In genomic region chr1:225428879-225429455, GRCh38 we compare ENCODE assay signal across 8 cellular contexts. TPM values are rescaled to one million over a fixed set of nuclear protein-coding genes. Genes with fewer than 3 reads are reported as not detected.
DNase-seq lines count a peak whose midpoint lies in the region; ATAC-seq and TF ChIP-seq lines count a peak whose summit lies in the region.

No MANE protein-coding gene starts in this region.

- CTCF ChIA-PET in T-cell (lab: Charles Lee) = interaction anchor here (0.5 to 5.3 kb wide), 10 partner anchors 12 to 736 kb away, joined by 3 to 43 read pairs (median 4); no protein-coding TSS in a partner anchor

- H3K27me3 ChIP-seq in H7 (ENCODE audit: control insufficient read depth, insufficient read depth, low read length) = peaks cover 7% of the 10 kb centered on the region
- H3K27me3 ChIP-seq in spleen (replicated peaks in 1 of 7) = no peaks in the 10 kb centered on the region

- no peak for ATAC-seq in T-cell (replicated peaks in 1 of 4)

- H3K4me3 Mint-ChIP-seq in T-cell = peak overlapping the region; percentile 87 to 92 (median 90)

- no peaks in the 10 kb centered on the region for H3K9me3 Mint-ChIP-seq in T-cell

- TF ChIP-seq POLR2A in spleen (IDR thresholded peaks at IDR 0.05) = no peak

- H3K4me3 ChIP-seq in AG10803 (ENCODE audit: low read length) = peak overlapping the region; percentile 86
- H3K4me3 ChIP-seq in H7 (ENCODE audit: insufficient read depth, low read depth, low read length) = peak overlapping the region; percentile 91
- H3K4me3 ChIP-seq in fibroblast of villous mesenchyme (ENCODE audit: low read depth, low read length) = peak overlapping the region; percentile 89
- H3K4me3 ChIP-seq in spleen = peak overlapping the region; percentile 75 to 99 (median 91)

- intact Hi-C loops in spleen (cut with DNase I; ENCODE audit: low total_unique reads) = no loop called here

- H3K4me1 Mint-ChIP-seq in T-cell = peaks cover 31 to 37% (median 36%) of the 10 kb centered on the region in 3 donors

- H3K36me3 Mint-ChIP-seq in T-cell = no peaks in the 10 kb centered on the region

- no peaks in the 10 kb centered on the region for H3K36me3 ChIP-seq in H7 (replicated peaks; ENCODE audit: control insufficient read depth, insufficient read depth, low read length)
- H3K36me3 ChIP-seq in spleen = no peaks in the 10 kb centered on the region

- peaks cover 0 to 5% (median 0%) of the 10 kb centered on the region in 8 donors for H3K9me3 ChIP-seq in spleen

- no peak for TF ChIP-seq CTCF in AG10803 (conservative IDR thresholded peaks at IDR 0.05; ENCODE audit: low read length)
- TF ChIP-seq CTCF in fibroblast of villous mesenchyme (IDR thresholded peaks at IDR 0.05; ENCODE audit: insufficient read depth, low read depth, low read length) = no peak
- TF ChIP-seq CTCF in spleen (IDR thresholded peaks at IDR 0.05 in 8 of 11, conservative IDR thresholded peaks at IDR 0.05 in 3 of 11) = no peak

- H3K27ac Mint-ChIP-seq in T-cell = peak overlapping the region; percentile 86 to 91

- POLR2A ChIA-PET in T-cell (lab: Charles Lee) = interaction anchor here (0.6 to 1.5 kb wide), 9 partner anchors 16 to 573 kb away, joined by 3 to 17 read pairs (median 3); partner anchors contain the start of gene PYCR2 (in 1 of the 2)

- peaks cover 12 to 52% (median 36%) of the 10 kb centered on the region in 6 donors for H3K4me1 ChIP-seq in spleen

- DNase-seq in AG10803 (ENCODE audit: low read depth) (no peak), H7 (no peak), T-cell (no peak), fibroblast of villous mesenchyme (ENCODE audit: low read depth) (no peak), spleen (no peak), DMS153 (lab: John Stamatoyannopoulos, UW) (no peak), NCI-H1105 (lab: John Stamatoyannopoulos, UW) (no peak), AG08396 (ENCODE audit: low spot score) (no peak)

- 9 to 15% (median 9%) methylated on average over 7 of the region's 7 CpGs for WGBS in spleen, 5 donors

- no peaks in the 10 kb centered on the region for H3K27me3 Mint-ChIP-seq in T-cell

- peak overlapping the region; percentile 93 to 99 (median 96) for H3K27ac ChIP-seq in spleen

RNA-seq across cellular contexts. Expression of gene LBR, which starts 1.1 kb away (rescaled TPM):
- 82.6 and 97.1 TPM in 2 replicates for total RNA-seq in H7 (2014; rRNA removed; shearing (Covaris generic))
- total RNA-seq in T-cell (100 to 1,000 TPM; 105 to 142 (median 118) TPM), fibroblast of villous mesenchyme (38.7 and 55.7 TPM in 2 replicates), spleen (100 to 1,000 TPM in 1 of 7 donors, 10 to 100 TPM in 6; 83.7 to 157 (median 88.9) TPM)
- polyA plus RNA-seq in spleen = 10 to 100 TPM; 20.8 to 44.7 (median 29.1) TPM
